15 cellular contexts compared by ENCODE assay signal in the genomic region with DNA sequence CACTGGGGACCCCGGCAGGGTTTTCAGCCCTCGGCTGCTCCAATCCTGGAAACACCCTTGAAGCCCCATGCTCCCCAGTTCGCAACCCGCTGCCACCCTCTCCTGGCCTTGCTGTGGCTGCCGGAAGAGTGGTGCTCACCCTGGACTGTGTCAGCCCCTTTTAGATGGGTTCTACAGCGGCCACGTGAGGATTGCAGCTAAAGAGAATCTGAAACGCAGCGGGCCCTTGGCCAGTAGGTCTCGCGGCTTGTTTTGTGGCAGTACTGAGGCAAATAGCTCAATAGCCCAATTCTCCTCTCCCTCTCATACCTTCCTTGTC.
DNase-seq lines count a peak whose midpoint lies in the region; ATAC-seq, FAIRE-seq and TF ChIP-seq lines count a peak whose summit lies in the region.
"Had no signal": no experiment of that assay in that cellular context is flagged by ENCODE, and none has a peak within 500 bp of the region (broad histone marks: within the 10 kb centered on the region; RNA-seq: fewer than 3 reads in every experiment).

No MANE protein-coding gene starts in this region.

- peaks cover 100% of the 10 kb centered on the region for H3K36me3 ChIP-seq in right atrium auricular region
- peaks cover 65 to 100% (median 90%) of the 10 kb centered on the region in 4 donors for H3K36me3 ChIP-seq in stomach
- H3K36me3 ChIP-seq in small intestine (ENCODE audit: control insufficient read depth in 2 of 2, insufficient read depth in 2 of 2, low read length in 2 of 2) = peaks cover 24 to 29% of the 10 kb centered on the region in 2 donors
- H3K36me3 ChIP-seq: BE2C had no signal

- peak overlapping the region; percentile 29 to 52 for H3K27ac ChIP-seq in right atrium auricular region
- peak overlapping the region in 3 of 5 donors; percentile 12 to 71 (median 29) for H3K27ac ChIP-seq in stomach
- H3K27ac ChIP-seq in small intestine (ENCODE audit: low read depth in 1 of 2, low read length in 1 of 2) = peak overlapping the region in 1 of 2 donors; percentile 42

- no peak overlapping the region for H3K27ac Mint-ChIP-seq in WTC11
- H3K27ac Mint-ChIP-seq: activated CD4-positive, alpha-beta T cell treated with anti-CD3 and anti-CD28 coated beads, Interleukin-2, amount 10 ng/mL, durations not matched to agents 24 days and 14 days; stimulated activated naive CD8-positive, alpha-beta T cell treated with anti-CD3 and anti-CD28 coated beads, Interleukin-15, Interleukin-2, amounts not matched to agents 100 ng/mL and 50 ng/mL, for 24 hours; T-helper 1 cell treated with Interleukin-12 subunit alpha and Interleukin-12 subunit beta and Interleukin-4 antibody, amounts not matched to agents 30 μg/mL and 1 μg/mL, for 36 hours had no signal

- in situ Hi-C loops in G401 (cut with HindIII; ENCODE audit: low sequenced_read_pairs) = no loop called here

- WGBS in stomach, 5 donors = 75 to 89% (median 83%) methylated on average over 11 of the region's 11 CpGs
- 72 to 89% (median 86%) methylated on average over 11 of the region's 11 CpGs for WGBS in small intestine, 3 donors

- peaks cover 10% of the 10 kb centered on the region for H3K9me3 Mint-ChIP-seq in WTC11
- H3K9me3 Mint-ChIP-seq: activated CD4-positive, alpha-beta T cell treated with anti-CD3 and anti-CD28 coated beads, Interleukin-2, amount 10 ng/mL, durations not matched to agents 24 days and 14 days; stimulated activated naive CD8-positive, alpha-beta T cell treated with anti-CD3 and anti-CD28 coated beads, Interleukin-15, Interleukin-2, amounts not matched to agents 100 ng/mL and 50 ng/mL, for 24 hours; T-helper 1 cell treated with Interleukin-12 subunit alpha and Interleukin-12 subunit beta and Interleukin-4 antibody, amounts not matched to agents 30 μg/mL and 1 μg/mL, for 36 hours had no signal

- TF ChIP-seq EP300 in stomach (IDR thresholded peaks at IDR 0.05) = no peak

- H3K9me3 ChIP-seq in right atrium auricular region (no peaks in the 10 kb centered on the region), stomach (no peaks in the 10 kb centered on the region), small intestine (ENCODE audit: control insufficient read depth, low read depth) (no peaks in the 10 kb centered on the region)
- H3K9me3 ChIP-seq: BE2C had no signal

- POLR2A ChIA-PET in WTC11 (lab: Charles Lee) = interaction anchor here (0.5 kb wide), 1 partner anchor 20 kb away, joined by 3 read pairs; no protein-coding TSS in a partner anchor

- DNase-seq in G401 (ENCODE audit: low spot score) (peak; percentile 74), WTC11 (ENCODE audit: low spot score) (no peak), right atrium auricular region (ENCODE audit: low spot score) (no peak), stomach (no peak), small intestine (no peak), cortex of kidney (lab: John Stamatoyannopoulos, UW) (no peak)
- DNase-seq: activated CD4-positive, alpha-beta T cell treated with anti-CD3 and anti-CD28 coated beads, Interleukin-2, amount 10 ng/mL, durations not matched to agents 24 days and 14 days; NCI-H146 had no signal

- no peak overlapping the region for H3K4me3 Mint-ChIP-seq in WTC11
- H3K4me3 Mint-ChIP-seq: activated CD4-positive, alpha-beta T cell treated with anti-CD3 and anti-CD28 coated beads, Interleukin-2, amount 10 ng/mL, durations not matched to agents 24 days and 14 days; stimulated activated naive CD8-positive, alpha-beta T cell treated with anti-CD3 and anti-CD28 coated beads, Interleukin-15, Interleukin-2, amounts not matched to agents 100 ng/mL and 50 ng/mL, for 24 hours; T-helper 1 cell treated with Interleukin-12 subunit alpha and Interleukin-12 subunit beta and Interleukin-4 antibody, amounts not matched to agents 30 μg/mL and 1 μg/mL, for 36 hours had no signal

- H3K4me3 ChIP-seq in right atrium auricular region = no peak overlapping the region
- H3K4me3 ChIP-seq in stomach = no peak overlapping the region
- no peak overlapping the region for H3K4me3 ChIP-seq in small intestine (ENCODE audit: low read depth in 1 of 2, low read length in 2 of 2)
- H3K4me3 ChIP-seq: smooth muscle cell had no signal

- FAIRE-seq in small intestine (lab: Jason Lieb, UNC) = no peak
- FAIRE-seq: RCC 7860 had no signal

- intact Hi-C loops in stomach (cut with DNase I; ENCODE audit: low total_unique reads) = no loop called here

- H3K36me3 Mint-ChIP-seq in WTC11 = peaks cover 3% of the 10 kb centered on the region; the same call in 1 of the 2 replicates

- no peak for TF ChIP-seq POLR2A in stomach (IDR thresholded peaks at IDR 0.05)

- ATAC-seq in WTC11 = peak; percentile 32; the same call in 1 of the 2 replicates
- ATAC-seq in HG02763 (IDR thresholded peaks at IDR 0.05; ENCODE audit: unreplicated experiment) = no peak
- no peak for ATAC-seq in HG02798 (IDR thresholded peaks at IDR 0.05; ENCODE audit: poor library complexity, unreplicated experiment)

- CTCF ChIA-PET in WTC11 (lab: Charles Lee) = no interaction called here

- H3K27me3 ChIP-seq in right atrium auricular region = no peaks in the 10 kb centered on the region
- H3K27me3 ChIP-seq in stomach = no peaks in the 10 kb centered on the region
- H3K27me3 ChIP-seq in small intestine (ENCODE audit: control insufficient read depth in 2 of 2, insufficient read depth in 2 of 2, low read length in 2 of 2) = no peaks in the 10 kb centered on the region
- H3K27me3 ChIP-seq: BE2C had no signal

- H3K4me1 Mint-ChIP-seq in WTC11 = no peaks in the 10 kb centered on the region
- H3K4me1 Mint-ChIP-seq: activated CD4-positive, alpha-beta T cell treated with anti-CD3 and anti-CD28 coated beads, Interleukin-2, amount 10 ng/mL, durations not matched to agents 24 days and 14 days had no signal

- no peaks in the 10 kb centered on the region; the same call in 1 of the 2 replicates for H3K27me3 Mint-ChIP-seq in WTC11 (ENCODE audit: low read depth)
- H3K27me3 Mint-ChIP-seq: stimulated activated naive CD8-positive, alpha-beta T cell treated with anti-CD3 and anti-CD28 coated beads, Interleukin-15, Interleukin-2, amounts not matched to agents 100 ng/mL and 50 ng/mL, for 24 hours had no signal

- H3K4me1 ChIP-seq in right atrium auricular region = peaks cover 0 to 32% of the 10 kb centered on the region in 2 donors
- peaks cover 4 to 36% (median 21%) of the 10 kb centered on the region in 4 donors for H3K4me1 ChIP-seq in stomach
- peaks cover 0 to 3% of the 10 kb centered on the region in 2 donors for H3K4me1 ChIP-seq in small intestine (ENCODE audit: control insufficient read depth in 2 of 2, insufficient read depth in 1 of 2, low read depth in 1 of 2, low read length in 1 of 2)

- TF ChIP-seq CTCF in WTC11 (IDR thresholded peaks at IDR 0.05) (no peak), right atrium auricular region (IDR thresholded peaks at IDR 0.05) (peak in 1 of 2 donors; percentile 28), stomach (IDR thresholded peaks at IDR 0.05) (no peak)

TF ChIP-seq in WTC11, 78 proteins besides CTCF, POLR2A, EP300 and RAD21:
- no peak for TF ChIP-seq GABPB1 (CRISPR knock-in tag; IDR thresholded peaks at IDR 0.05)
- TF ChIP-seq SP1 (CRISPR knock-in tag; conservative IDR thresholded peaks at IDR 0.05) = no peak
- TF ChIP-seq FOXP1 (CRISPR knock-in tag; IDR thresholded peaks at IDR 0.05; ENCODE audit: borderline replicate concordance) = no peak
- TF ChIP-seq CREM (CRISPR knock-in tag; IDR thresholded peaks at IDR 0.05) = no peak
- no peak for TF ChIP-seq ATF1 (CRISPR knock-in tag; IDR thresholded peaks at IDR 0.05)
- TF ChIP-seq, protein P1, sequence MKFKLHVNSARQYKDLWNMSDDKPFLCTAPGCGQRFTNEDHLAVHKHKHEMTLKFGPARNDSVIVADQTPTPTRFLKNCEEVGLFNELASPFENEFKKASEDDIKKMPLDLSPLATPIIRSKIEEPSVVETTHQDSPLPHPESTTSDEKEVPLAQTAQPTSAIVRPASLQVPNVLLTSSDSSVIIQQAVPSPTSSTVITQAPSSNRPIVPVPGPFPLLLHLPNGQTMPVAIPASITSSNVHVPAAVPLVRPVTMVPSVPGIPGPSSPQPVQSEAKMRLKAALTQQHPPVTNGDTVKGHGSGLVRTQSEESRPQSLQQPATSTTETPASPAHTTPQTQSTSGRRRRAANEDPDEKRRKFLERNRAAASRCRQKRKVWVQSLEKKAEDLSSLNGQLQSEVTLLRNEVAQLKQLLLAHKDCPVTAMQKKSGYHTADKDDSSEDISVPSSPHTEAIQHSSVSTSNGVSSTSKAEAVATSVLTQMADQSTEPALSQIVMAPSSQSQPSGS (CRISPR knock-in tag; IDR thresholded peaks at IDR 0.05; ENCODE audit: borderline replicate concordance, low read depth) = no peak
- TF ChIP-seq ZNF263 (CRISPR knock-in tag; IDR thresholded peaks at IDR 0.05; ENCODE audit: low read depth) = no peak
- TF ChIP-seq, protein P2, sequence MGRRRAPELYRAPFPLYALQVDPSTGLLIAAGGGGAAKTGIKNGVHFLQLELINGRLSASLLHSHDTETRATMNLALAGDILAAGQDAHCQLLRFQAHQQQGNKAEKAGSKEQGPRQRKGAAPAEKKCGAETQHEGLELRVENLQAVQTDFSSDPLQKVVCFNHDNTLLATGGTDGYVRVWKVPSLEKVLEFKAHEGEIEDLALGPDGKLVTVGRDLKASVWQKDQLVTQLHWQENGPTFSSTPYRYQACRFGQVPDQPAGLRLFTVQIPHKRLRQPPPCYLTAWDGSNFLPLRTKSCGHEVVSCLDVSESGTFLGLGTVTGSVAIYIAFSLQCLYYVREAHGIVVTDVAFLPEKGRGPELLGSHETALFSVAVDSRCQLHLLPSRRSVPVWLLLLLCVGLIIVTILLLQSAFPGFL (CRISPR knock-in tag; IDR thresholded peaks at IDR 0.05; ENCODE audit: borderline replicate concordance) = no peak
